Comparison of ENCODE assay signal across 27 cellular contexts in the genomic region with DNA sequence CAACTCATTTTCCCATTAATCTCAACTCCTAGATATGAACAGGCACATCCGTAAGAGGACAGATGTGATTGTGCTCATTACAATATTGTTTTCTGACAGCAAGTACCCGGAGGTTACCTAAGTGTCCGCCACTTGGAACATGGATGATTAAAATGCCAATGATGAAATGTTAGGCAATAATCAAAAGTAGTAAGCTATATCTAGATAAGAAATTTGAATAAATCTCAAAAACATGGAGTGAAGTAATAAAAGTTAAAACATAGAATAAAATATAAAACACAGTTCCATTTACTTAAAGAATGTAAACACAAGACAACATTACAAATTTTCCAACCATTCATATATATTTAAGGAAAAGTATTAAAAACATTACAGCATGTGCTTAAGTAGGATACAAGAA.
"Had no signal": no experiment of that assay in that cellular context is flagged by ENCODE, and none has a peak within 500 bp of the region (broad histone marks: within the 10 kb centered on the region; RNA-seq: fewer than 3 reads in every experiment).

No MANE protein-coding gene starts in this region.

- H3K36me3 ChIP-seq: stomach, suprapubic skin, thoracic aorta, thyroid gland, tibial artery, tibial nerve, transverse colon, upper lobe of left lung, upper lobe of right lung, uterus, vagina had no signal

- FAIRE-seq: urothelium cell line had no signal

- H3K9me3 ChIP-seq: suprapubic skin, testis, thoracic aorta, thyroid gland, tibial artery, transverse colon, upper lobe of right lung, uterus, vagina had no signal

- ATAC-seq: stimulated activated effector memory CD8-positive, alpha-beta T cell treated with anti-CD3 and anti-CD28 coated beads, Interleukin-12 subunit alpha, Interleukin-12 subunit beta, amount 100 ng/mL, for 72 hours; stimulated activated memory B cell treated with anti-CD40 and anti-IgM and Interleukin-4, amounts not matched to agents 10 μg/mL and 1 μg/mL and 100 μg/mL, for 72 hours; stimulated activated naive B cell treated with anti-CD40 and anti-IgM and Interleukin-4, amounts not matched to agents 10 μg/mL and 1 μg/mL and 100 μg/mL, for 72 hours; stimulated activated naive CD8-positive, alpha-beta T cell treated with anti-CD3 and anti-CD28 coated beads, Interleukin-15, amount 100 ng/mL, for 72 hours; stimulated activated naive CD8-positive, alpha-beta T cell treated with anti-CD3 and anti-CD28 coated beads, Interleukin-15, Interleukin-2, amounts not matched to agents 100 U/mL and 50 U/mL, for 24 hours; upper lobe of right lung had no signal

- H3K4me1 ChIP-seq: stomach, suprapubic skin, testis, thyroid gland, tibial artery, tibial nerve, transverse colon, upper lobe of left lung, upper lobe of right lung, uterus, vagina had no signal

- DNase-seq: stimulated activated CD4-positive, alpha-beta T cell treated with anti-CD3 and anti-CD28 coated beads, Interleukin-2, amount 100 ng/mL, for 48 hours; stimulated activated CD4-positive, alpha-beta T cell treated with anti-CD3 and anti-CD28 coated beads, Interleukin-4, amount 100 ng/mL, for 1 hour; stimulated activated CD4-positive, alpha-beta T cell treated with anti-CD3 and anti-CD28 coated beads, Interleukin-4, amount 100 ng/mL, for 24 hours; stimulated activated CD4-positive, alpha-beta T cell treated with anti-CD3 and anti-CD28 coated beads, Interleukin-4, amount 100 ng/mL, for 4 hours; stimulated activated CD8-positive, alpha-beta memory T cell treated with anti-CD3 and anti-CD28 coated beads, Interleukin-4, amount 100 ng/mL, for 48 hours; stimulated activated naive B cell treated with anti-CD40 and anti-IgM and Interleukin-4, amounts not matched to agents 10 μg/mL and 1 μg/mL and 100 μg/mL, for 72 hours; stimulated activated naive CD4-positive, alpha-beta T cell; stimulated activated naive CD4-positive, alpha-beta T cell treated with Interleukin-2 at 50 U/mL for 16 hours; stimulated activated naive CD8-positive, alpha-beta T cell treated with anti-CD3 and anti-CD28 coated beads, Interleukin-15, amount 100 ng/mL, for 72 hours; stimulated activated naive CD8-positive, alpha-beta T cell treated with anti-CD3 and anti-CD28 coated beads, Interleukin-15, Interleukin-2, amounts not matched to agents 100 U/mL and 50 U/mL, for 24 hours; stomach; substantia nigra; testis; thyroid gland; tibial artery; transverse colon; trophoblast cell; upper lobe of left lung; upper lobe of right lung; uterus had no signal

- H3K4me3 ChIP-seq: stomach, suprapubic skin, testis, thoracic aorta, thyroid gland, tibial artery, tibial nerve, transverse colon, upper lobe of left lung, upper lobe of right lung, uterus, vagina had no signal

- H3K27ac ChIP-seq: stomach, suprapubic skin, testis, thoracic aorta, thyroid gland, tibial artery, tibial nerve, transverse colon, upper lobe of left lung, upper lobe of right lung, uterus, vagina had no signal

- H3K27me3 ChIP-seq: suprapubic skin, testis, thyroid gland, tibial artery, tibial nerve, upper lobe of left lung, upper lobe of right lung, uterus, vagina had no signal
